Comparison of ENCODE assay signal across 12 cellular contexts in the genomic region with DNA sequence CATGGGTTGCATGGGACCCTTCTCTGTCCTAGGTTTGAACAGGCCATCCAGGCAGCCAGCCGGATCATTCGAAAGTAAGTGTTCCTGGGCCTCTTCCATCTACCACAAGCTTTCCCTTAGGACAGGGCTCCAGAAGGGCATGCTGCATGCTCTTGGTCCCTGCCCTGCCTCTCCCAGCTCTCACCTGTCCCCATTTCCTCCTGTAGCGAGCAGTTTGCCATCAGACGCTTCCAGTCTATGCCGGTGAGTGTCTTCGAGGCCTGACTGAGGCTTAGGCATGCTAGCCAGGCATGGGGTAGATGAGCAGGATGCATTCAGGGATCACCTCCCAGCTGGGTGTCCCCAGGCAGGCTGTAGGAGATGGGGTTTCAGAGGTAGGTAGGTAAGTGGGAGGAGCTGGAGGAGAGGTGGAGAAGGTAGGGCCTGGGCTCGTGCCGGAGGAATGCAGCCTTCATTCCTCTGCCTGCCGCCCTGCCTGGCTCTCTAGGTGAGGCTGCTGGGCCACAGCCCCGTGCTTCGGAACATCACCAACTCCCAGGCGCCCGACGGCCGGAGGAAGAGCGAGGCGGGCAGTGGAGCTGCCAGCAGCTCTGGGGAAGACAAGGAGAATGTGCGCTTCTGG. TPM values are rescaled to one million over a fixed set of nuclear protein-coding genes. Genes with fewer than 3 reads are reported as not detected.
DNase-seq lines count a peak whose midpoint lies in the region; ATAC-seq, FAIRE-seq and TF ChIP-seq lines count a peak whose summit lies in the region.
"Had no signal": no experiment of that assay in that cellular context is flagged by ENCODE, and none has a peak within 500 bp of the region (broad histone marks: within the 10 kb centered on the region; RNA-seq: fewer than 3 reads in every experiment).

No MANE protein-coding gene starts in this region.

- H3K4me2 ChIP-seq in H9 (ENCODE audit: insufficient read depth, insufficient read length, low read length): peak overlapping the region; percentile 7
- H3K4me2 ChIP-seq in GM12878 (ENCODE audit: control insufficient read depth, insufficient read depth): peak overlapping the region; percentile 85
- H3K4me2 ChIP-seq: SK-N-SH had no signal

- DNase-seq in A673 (ENCODE audit: low spot score) (no peak), H9 (peak; percentile 87), GM12878 (ENCODE audit: low read depth, low spot score) (no peak), mesothelial cell of epicardium (ENCODE audit: low spot score in 2 of 2, unreplicated experiment in 2 of 2) (no peak), superior temporal gyrus (ENCODE audit: extremely low spot score) (no peak), NCI-H128 (lab: John Stamatoyannopoulos, UW; ENCODE audit: unreplicated experiment) (no peak)
- no peak for DNase-seq in stimulated activated naive CD4-positive, alpha-beta T cell treated with Interleukin-2 at 50 U/mL for 16 hours (lab: John Stamatoyannopoulos, UW)
- DNase-seq: effector CD8-positive, alpha-beta T cell; SK-N-SH; testis had no signal

- no peak overlapping the region for H4K5ac ChIP-seq in H9 (ENCODE audit: insufficient read length, low read depth, low read length)

- intact Hi-C loops in A673 (cut with micrococcal nuclease; ENCODE audit: unreplicated experiment) (no loop called here), GM12878 (cut with micrococcal nuclease; ENCODE audit: unreplicated experiment) (no loop called here)

- RAD21 ChIA-PET in GM12878 (lab: Charles Lee; ENCODE audit: unreplicated experiment): interaction anchor here (0.8 to 1.5 kb wide), 4 partner anchors 11 to 20 kb away, joined by 3 to 6 read pairs (median 4); a partner anchor contains a TSS

- no peak overlapping the region; the same call in 1 of the 2 replicates for H3K14ac ChIP-seq in H9 (ENCODE audit: insufficient read depth, low read length)

- no peaks in the 10 kb centered on the region for H3K27me3 ChIP-seq in A673 (replicated peaks; ENCODE audit: insufficient read depth, low read depth, low read length, poor library complexity)
- no peaks in the 10 kb centered on the region for H3K27me3 ChIP-seq in H9 (ENCODE audit: insufficient read depth, low read length)
- H3K27me3 ChIP-seq in GM12878 (replicated peaks in 1 of 2; ENCODE audit: control insufficient read depth in 2 of 2, insufficient read depth in 2 of 2, low read length in 1 of 2): no peaks in the 10 kb centered on the region
- H3K27me3 ChIP-seq: testis had no signal

- H3K4me1 ChIP-seq in A673 (ENCODE audit: insufficient read depth, low read length, poor library complexity, severe bottlenecking): peaks cover 25% of the 10 kb centered on the region
- H3K4me1 ChIP-seq in H9 (ENCODE audit: insufficient read depth, low read length): no peaks in the 10 kb centered on the region; the same call in 1 of the 2 replicates
- H3K4me1 ChIP-seq in GM12878 (ENCODE audit: control insufficient read depth, insufficient read depth, low read length): peaks cover 41% of the 10 kb centered on the region

- no peak overlapping the region for H4K91ac ChIP-seq in H9 (ENCODE audit: insufficient read length, low read depth, low read length)

- ATAC-seq in GM12878 (no peak), HG02678 (IDR thresholded peaks at IDR 0.05; ENCODE audit: unreplicated experiment) (no peak)
- ATAC-seq: left lobe of liver had no signal

- H4K20me1 ChIP-seq in H9 (ENCODE audit: control insufficient read depth, insufficient read depth, insufficient read length): no peaks in the 10 kb centered on the region
- H4K20me1 ChIP-seq in GM12878 (ENCODE audit: control insufficient read depth, insufficient read depth): no peaks in the 10 kb centered on the region

- CTCF ChIA-PET in A673 (lab: Charles Lee) (interaction anchor here (0.6 kb wide), 1 partner anchor 28 kb away, joined by 3 read pairs; no protein-coding TSS in a partner anchor), GM12878 (lab: Yijun Ruan, JAX) (interaction anchor here (0.6 to 3.8 kb wide), 4 partner anchors 13 to 53 kb away, joined by 3 to 33 read pairs (median 4); a partner anchor contains a TSS)

- H3K23me2 ChIP-seq in H9 (ENCODE audit: insufficient read length, low read depth, low read length, poor library complexity, severe bottlenecking): peaks cover 17% of the 10 kb centered on the region

- SMC1A ChIA-PET in GM12878 (lab: Charles Lee; ENCODE audit: uncharacterized antibody, unreplicated experiment): interaction anchor here (0.8 to 2.3 kb wide), 6 partner anchors 13 to 43 kb away, joined by 3 to 7 read pairs (median 6); a partner anchor contains a TSS

- H3K27me3 Mint-ChIP-seq in H9 (ENCODE audit: low read depth) (peaks cover 9% of the 10 kb centered on the region), mesothelial cell of epicardium (ENCODE audit: low read depth) (no peaks in the 10 kb centered on the region)

- no peak for TF ChIP-seq EP300 in GM12878 (IDR thresholded peaks at IDR 0.05; ENCODE audit: borderline replicate concordance in 1 of 2, control insufficient read depth in 1 of 2, low read depth in 2 of 2, low read length in 2 of 2)

- peaks cover 30 to 46% (median 41%) of the 10 kb centered on the region in 3 experiments for H3K36me3 Mint-ChIP-seq in H9 (ENCODE audit: insufficient read depth in 1 of 3, low read depth in 3 of 3)
- peaks cover 20% of the 10 kb centered on the region for H3K36me3 Mint-ChIP-seq in mesothelial cell of epicardium

- no peak overlapping the region for H3K4ac ChIP-seq in H9 (ENCODE audit: low read depth, low read length)

- FAIRE-seq in GM12878 (lab: Jason Lieb, UNC): no peak

- H3K9ac ChIP-seq in H9 (ENCODE audit: extremely low read depth, insufficient read length, low read length) (no peak overlapping the region), GM12878 (ENCODE audit: control insufficient read depth, insufficient read depth, low read length) (no peak overlapping the region)
- H3K9ac ChIP-seq: SK-N-SH had no signal

- no peak for TF ChIP-seq RAD21 in GM12878 (IDR thresholded peaks at IDR 0.05; ENCODE audit: insufficient read depth, low read depth, low read length)

- H4K8ac ChIP-seq in H9 (replicated peaks; ENCODE audit: insufficient read length, low read depth, low read length): no peak overlapping the region

- no peaks in the 10 kb centered on the region for H3K79me1 ChIP-seq in H9 (ENCODE audit: insufficient read depth, low read depth, low read length, poor library complexity, severe bottlenecking)

- H3K23ac ChIP-seq in H9 (ENCODE audit: insufficient read length, low read depth, low read length): no peak overlapping the region

- peak overlapping the region; percentile 91 for H3K27ac ChIP-seq in A673 (ENCODE audit: low read depth, low read length, poor library complexity, severe bottlenecking)
- H3K27ac ChIP-seq in H9 (ENCODE audit: insufficient read length, low read depth, low read length): no peak overlapping the region
- H3K27ac ChIP-seq in GM12878 (ENCODE audit: control insufficient read depth, insufficient read depth): no peak overlapping the region
- H3K27ac ChIP-seq: testis had no signal

- WGBS in H9 (ENCODE audit: extremely low coverage, insufficient read length, low lambda C conversion rate): no CpG with 5 or more reads among the region's 18 CpGs
- 92% methylated on average over 18 of the region's 18 CpGs for WGBS in GM12878 (ENCODE audit: insufficient coverage, insufficient replicate concordance, low lambda C conversion rate, missing lambda C conversion rate)

- POLR2A ChIA-PET in A673 (lab: Charles Lee; ENCODE audit: low non-redundant PET): no interaction called here
- POLR2A ChIA-PET in GM12878 (lab: Charles Lee): interaction anchor here (0.5 to 1.5 kb wide), 6 partner anchors 8 to 33 kb away, joined by 3 to 7 read pairs (median 4); a partner anchor contains a TSS

- in situ Hi-C loops in GM12878 (cut with MboI): no loop called here

- no peak for TF ChIP-seq CTCF in A673 (conservative IDR thresholded peaks at IDR 0.05; ENCODE audit: low read depth, low read length)
- TF ChIP-seq CTCF in H9 (conservative IDR thresholded peaks at IDR 0.05): no peak
- TF ChIP-seq CTCF in GM12878 (IDR thresholded peaks at IDR 0.05 in 2 of 3, conservative IDR thresholded peaks at IDR 0.05 in 1 of 3; ENCODE audit: control insufficient read depth in 2 of 3, extremely low read depth in 1 of 3, insufficient read depth in 1 of 3, low read depth in 3 of 3, low read length in 3 of 3): no peak
- TF ChIP-seq CTCF in mesothelial cell of epicardium (IDR thresholded peaks at IDR 0.05; ENCODE audit: unreplicated experiment): no peak

- H3K9me3 Mint-ChIP-seq in H9: no peaks in the 10 kb centered on the region
- no peaks in the 10 kb centered on the region for H3K9me3 Mint-ChIP-seq in mesothelial cell of epicardium

- H2AK5ac ChIP-seq in H9 (ENCODE audit: insufficient read length, low read length): no peak overlapping the region

- no peak overlapping the region for H3T11ph ChIP-seq in H9 (ENCODE audit: low read length)

- H2BK120ac ChIP-seq in H9 (ENCODE audit: low read depth, low read length, poor library complexity, severe bottlenecking): no peak overlapping the region

- H3K27ac Mint-ChIP-seq in H9 (peak overlapping the region; percentile 89 to 98 (median 96)), mesothelial cell of epicardium (peak overlapping the region; percentile 90)

- H3K4me3 ChIP-seq in A673 (ENCODE audit: low read depth, low read length, poor library complexity, severe bottlenecking): no peak overlapping the region
- H3K4me3 ChIP-seq in GM12878: no peak overlapping the region
- H3K4me3 ChIP-seq: testis had no signal

- H2BK20ac ChIP-seq in H9 (ENCODE audit: low read depth, low read length, poor library complexity, severe bottlenecking): no peak overlapping the region

- H3K4me1 Mint-ChIP-seq in H9: peaks cover 40 to 53% of the 10 kb centered on the region in 2 experiments
- H3K4me1 Mint-ChIP-seq in mesothelial cell of epicardium: peaks cover 41% of the 10 kb centered on the region

- H3K4me3 Mint-ChIP-seq in H9 (peak overlapping the region; percentile 15 to 66; a peak in 4 of 5 replicates), mesothelial cell of epicardium (no peak overlapping the region)

- no peak for TF ChIP-seq POLR2A in GM12878 (IDR thresholded peaks at IDR 0.05; ENCODE audit: low read depth, low read length)

- no peak overlapping the region for H3K56ac ChIP-seq in H9 (ENCODE audit: insufficient read length, low read depth, low read length)

- H3K79me2 ChIP-seq in H9 (ENCODE audit: insufficient read depth, low read length) (no peaks in the 10 kb centered on the region), GM12878 (ENCODE audit: control insufficient read depth, insufficient read depth, low read length) (peaks cover 18% of the 10 kb centered on the region)

- H3K36me3 ChIP-seq in A673 (ENCODE audit: insufficient read depth, low read length, poor library complexity, severe bottlenecking) (peaks cover 80% of the 10 kb centered on the region), GM12878 (ENCODE audit: control insufficient read depth in 2 of 2, insufficient read depth in 2 of 2, low read length in 1 of 2) (peaks cover 23 to 28% of the 10 kb centered on the region in 2 experiments)

- H3K9me3 ChIP-seq in A673 (ENCODE audit: low read depth, low read length, poor library complexity, severe bottlenecking) (no peaks in the 10 kb centered on the region), H9 (ENCODE audit: control insufficient read depth, low read depth, low read length) (no peaks in the 10 kb centered on the region), GM12878 (replicated peaks; ENCODE audit: control insufficient read depth, insufficient read depth, low read length) (no peaks in the 10 kb centered on the region)
- H3K9me3 ChIP-seq: SK-N-SH, testis had no signal

- H2AFZ ChIP-seq in H9 (ENCODE audit: low read length) (no peak overlapping the region), GM12878 (ENCODE audit: control insufficient read depth, low read depth, low read length) (no peak overlapping the region)

- peak overlapping the region; percentile 3 for H3K18ac ChIP-seq in H9 (ENCODE audit: insufficient read length, low read depth, low read length)

- no TSS peak for BruUV-seq in A673 (replicated peaks; lab: Mats Ljungman, UMichigan)
- no TSS peak for BruUV-seq in GM12878 (replicated peaks; lab: Mats Ljungman, UMichigan)

- H2BK12ac ChIP-seq in H9 (ENCODE audit: insufficient read length, low read depth, low read length): no peak overlapping the region

- no peak overlapping the region for H2BK5ac ChIP-seq in H9 (ENCODE audit: insufficient read length, low read length)

- no peak overlapping the region for H2BK15ac ChIP-seq in H9 (ENCODE audit: low read depth, low read length)

RNA-seq across cellular contexts. Expression of a gene that starts 4.3 kb away (rescaled TPM):
- total RNA-seq in A673 (2021) (113 and 119 TPM in 2 replicates), H9 (2021) (22.9 and 24.0 TPM in 2 replicates), GM12878 (2014; rRNA removed) (18.5 and 20.7 TPM in 2 replicates), GM12878 (2014; rRNA removed; fragmentation: Illumina TruSeq; extraction: Trizol) (11.2 and 13.0 TPM in 2 replicates), GM12878 (2021) (58.8 and 58.9 TPM in 2 replicates), mesothelial cell of epicardium (29.4 to 33.9 TPM (median 29.6 TPM) in 3 replicates)
- 19.8 and 20.9 TPM in 2 replicates for total RNA-seq in GM12878 (2013; cell fraction: nucleolus; rRNA removed)
- polyA plus RNA-seq in GM12878 (2011; ENCODE audit: low read depth): 13.9 TPM
- polyA plus RNA-seq in GM12878 (2011; rRNA removed) (11.2 and 20.2 TPM in 2 replicates), GM12878 (2014; fragmentation: Illumina TruSeq; extraction: Trizol) (25.1 and 36.9 TPM in 2 replicates), GM12878 (2014; fragmentation: Nextera tagmentation; extraction: Ambion mirVana) (1 to 10 TPM; 4.6 to 8.6 TPM), GM12878 (2014; rRNA removed) (37.0 and 44.2 TPM in 2 replicates), GM12878 (2016; fragmentation: Nextera tagmentation; extraction: Ambion mirVana) (10 to 100 TPM; 28.4 to 28.7 TPM)
- 33.1 and 37.6 TPM in 2 replicates for polyA plus RNA-seq in GM12878 (2011; cell fraction: cytosol; rRNA removed)
- 145 and 172 TPM in 2 replicates for polyA plus RNA-seq in GM12878 (2011; cell fraction: nucleus; rRNA removed)
- polyA plus RNA-seq in GM12878 (2012): 27.8 and 28.4 TPM in 2 replicates
- polyA minus RNA-seq in GM12878 (2011; rRNA and poly(A)+ RNA removed): 11.0 and 22.2 TPM in 2 replicates
- polyA minus RNA-seq in GM12878 (2011; cell fraction: cytosol; rRNA and poly(A)+ RNA removed): 12.4 and 15.6 TPM in 2 replicates
- polyA minus RNA-seq in GM12878 (2011; cell fraction: nucleus; rRNA and poly(A)+ RNA removed): 13.5 and 22.2 TPM in 2 replicates

RNA-seq across cellular contexts. Expression of a gene that starts 13.8 kb away (rescaled TPM):
- 101 and 108 TPM in 2 replicates for total RNA-seq in A673 (2021)
- total RNA-seq in H9 (2021): 63.1 and 64.0 TPM in 2 replicates
- total RNA-seq in GM12878 (2013; cell fraction: nucleolus; rRNA removed): 8.8 and 11.3 TPM in 2 replicates
- total RNA-seq in GM12878 (2014; rRNA removed): 56.6 and 68.6 TPM in 2 replicates
- total RNA-seq in GM12878 (2014; rRNA removed; fragmentation: Illumina TruSeq; extraction: Trizol): 24.4 and 27.6 TPM in 2 replicates
- 68.3 and 71.2 TPM in 2 replicates for total RNA-seq in GM12878 (2021)
- polyA plus RNA-seq in GM12878 (2011; ENCODE audit: low read depth): 12.5 TPM
- polyA plus RNA-seq in GM12878 (2011; rRNA removed): 4.3 and 7.1 TPM in 2 replicates
- 8.8 and 12.2 TPM in 2 replicates for polyA plus RNA-seq in GM12878 (2011; cell fraction: cytosol; rRNA removed)
- 9.5 and 12.9 TPM in 2 replicates for polyA plus RNA-seq in GM12878 (2011; cell fraction: nucleus; rRNA removed)
- 24.5 and 35.6 TPM in 2 replicates for polyA plus RNA-seq in GM12878 (2012)
- 10.9 and 20.9 TPM in 2 replicates for polyA plus RNA-seq in GM12878 (2014; fragmentation: Illumina TruSeq; extraction: Trizol)
- polyA plus RNA-seq in GM12878 (2014; fragmentation: Nextera tagmentation; extraction: Ambion mirVana): under 1 TPM; 0.16 to 0.29 TPM
- polyA plus RNA-seq in GM12878 (2014; rRNA removed): 35.5 and 44.8 TPM in 2 replicates
- 1 to 10 TPM; 1.6 to 2.4 TPM for polyA plus RNA-seq in GM12878 (2016; fragmentation: Nextera tagmentation; extraction: Ambion mirVana)
- polyA minus RNA-seq in GM12878 (2011; rRNA and poly(A)+ RNA removed): 8.2 and 15.1 TPM in 2 replicates
- polyA minus RNA-seq in GM12878 (2011; cell fraction: cytosol; rRNA and poly(A)+ RNA removed): 8.4 and 9.0 TPM in 2 replicates
- 7.0 and 12.8 TPM in 2 replicates for polyA minus RNA-seq in GM12878 (2011; cell fraction: nucleus; rRNA and poly(A)+ RNA removed)
- 63.0 to 64.2 TPM (median 63.0 TPM) in 3 replicates for total RNA-seq in mesothelial cell of epicardium

RNA-seq across cellular contexts. Expression of a gene that starts 19.1 kb away (rescaled TPM):
- total RNA-seq in A673 (2021) (0.26 and 0.49 TPM in 2 replicates), H9 (2021) (0.22 and 0.24 TPM in 2 replicates), GM12878 (2014; rRNA removed) (not detected in 2 replicates), GM12878 (2014; rRNA removed; fragmentation: Illumina TruSeq; extraction: Trizol) (not detected in 2 replicates), GM12878 (2021) (not detected in 2 replicates), mesothelial cell of epicardium (0.27 to 0.40 TPM (median 0.34 TPM) in 3 replicates)
- not detected in 2 replicates for total RNA-seq in GM12878 (2013; cell fraction: nucleolus; rRNA removed)
- not detected for polyA plus RNA-seq in GM12878 (2011; ENCODE audit: low read depth)
- polyA plus RNA-seq in GM12878 (2011; rRNA removed) (not detected in 2 replicates), GM12878 (2014; fragmentation: Illumina TruSeq; extraction: Trizol) (not detected in 2 replicates), GM12878 (2014; fragmentation: Nextera tagmentation; extraction: Ambion mirVana) (not detected), GM12878 (2014; rRNA removed) (0.06 and 0.12 TPM in 2 replicates), GM12878 (2016; fragmentation: Nextera tagmentation; extraction: Ambion mirVana) (not detected)
- not detected in 2 replicates for polyA plus RNA-seq in GM12878 (2011; cell fraction: cytosol; rRNA removed)
- 0.18 and 0.29 TPM in 2 replicates for polyA plus RNA-seq in GM12878 (2011; cell fraction: nucleus; rRNA removed)
- 0.09 TPM in 1 of 2 replicates, not detected in the other for polyA plus RNA-seq in GM12878 (2012)
- not detected in 2 replicates for polyA minus RNA-seq in GM12878 (2011; rRNA and poly(A)+ RNA removed)
- polyA minus RNA-seq in GM12878 (2011; cell fraction: cytosol; rRNA and poly(A)+ RNA removed): not detected in 2 replicates
- polyA minus RNA-seq in GM12878 (2011; cell fraction: nucleus; rRNA and poly(A)+ RNA removed): 0.12 TPM in 1 of 2 replicates, not detected in the other

RNA-seq across cellular contexts. Expression of a gene that starts 20.0 kb away (rescaled TPM):
- total RNA-seq in A673 (2021) (15.0 and 17.5 TPM in 2 replicates), H9 (2021) (3.9 and 4.1 TPM in 2 replicates), GM12878 (2014; rRNA removed) (11.6 and 13.2 TPM in 2 replicates), GM12878 (2014; rRNA removed; fragmentation: Illumina TruSeq; extraction: Trizol) (3.8 and 4.7 TPM in 2 replicates), GM12878 (2021) (12.3 and 12.4 TPM in 2 replicates), mesothelial cell of epicardium (13.8 to 14.5 TPM (median 14.0 TPM) in 3 replicates)
- total RNA-seq in GM12878 (2013; cell fraction: nucleolus; rRNA removed): 7.0 and 7.1 TPM in 2 replicates
- 3.5 TPM for polyA plus RNA-seq in GM12878 (2011; ENCODE audit: low read depth)
- polyA plus RNA-seq in GM12878 (2011; rRNA removed) (1.7 and 3.8 TPM in 2 replicates), GM12878 (2014; fragmentation: Illumina TruSeq; extraction: Trizol) (1.8 and 3.8 TPM in 2 replicates), GM12878 (2014; fragmentation: Nextera tagmentation; extraction: Ambion mirVana) (1 to 10 TPM; 4.4 to 5.8 TPM), GM12878 (2014; rRNA removed) (9.7 and 11.1 TPM in 2 replicates), GM12878 (2016; fragmentation: Nextera tagmentation; extraction: Ambion mirVana) (10 to 100 TPM; 10.5 to 13.1 TPM)
- 6.4 and 8.4 TPM in 2 replicates for polyA plus RNA-seq in GM12878 (2011; cell fraction: cytosol; rRNA removed)
- polyA plus RNA-seq in GM12878 (2011; cell fraction: nucleus; rRNA removed): 3.8 and 5.3 TPM in 2 replicates
- 7.3 and 11.5 TPM in 2 replicates for polyA plus RNA-seq in GM12878 (2012)
- polyA minus RNA-seq in GM12878 (2011; rRNA and poly(A)+ RNA removed): 3.9 and 8.0 TPM in 2 replicates
- polyA minus RNA-seq in GM12878 (2011; cell fraction: cytosol; rRNA and poly(A)+ RNA removed): 1.8 and 3.9 TPM in 2 replicates
- polyA minus RNA-seq in GM12878 (2011; cell fraction: nucleus; rRNA and poly(A)+ RNA removed): 4.0 and 7.7 TPM in 2 replicates

RNA-seq across cellular contexts. Expression of a gene that starts 32.8 kb away (rescaled TPM):
- total RNA-seq in A673 (2021) (75.7 and 80.3 TPM in 2 replicates), H9 (2021) (79.2 and 80.9 TPM in 2 replicates), GM12878 (2014; rRNA removed) (59.2 and 64.5 TPM in 2 replicates), GM12878 (2014; rRNA removed; fragmentation: Illumina TruSeq; extraction: Trizol) (25.2 and 27.1 TPM in 2 replicates), GM12878 (2021) (65.9 and 67.5 TPM in 2 replicates), mesothelial cell of epicardium (24.3 to 26.5 TPM (median 24.9 TPM) in 3 replicates)
- 2.7 and 3.8 TPM in 2 replicates for total RNA-seq in GM12878 (2013; cell fraction: nucleolus; rRNA removed)
- 5.7 TPM for polyA plus RNA-seq in GM12878 (2011; ENCODE audit: low read depth)
- polyA plus RNA-seq in GM12878 (2011; rRNA removed) (6.9 and 22.6 TPM in 2 replicates), GM12878 (2014; fragmentation: Illumina TruSeq; extraction: Trizol) (2.3 and 17.5 TPM in 2 replicates), GM12878 (2014; fragmentation: Nextera tagmentation; extraction: Ambion mirVana) (1 to 10 TPM in 1 of 2 experiments, under 1 TPM in 1; 0.80 to 7.6 TPM), GM12878 (2014; rRNA removed) (50.2 and 62.0 TPM in 2 replicates), GM12878 (2016; fragmentation: Nextera tagmentation; extraction: Ambion mirVana) (10 to 100 TPM; 90.8 to 96.3 TPM)
- 42.5 and 66.1 TPM in 2 replicates for polyA plus RNA-seq in GM12878 (2011; cell fraction: cytosol; rRNA removed)
- polyA plus RNA-seq in GM12878 (2011; cell fraction: nucleus; rRNA removed): 25.9 and 34.8 TPM in 2 replicates
- 22.4 and 26.6 TPM in 2 replicates for polyA plus RNA-seq in GM12878 (2012)
- 16.0 and 29.6 TPM in 2 replicates for polyA minus RNA-seq in GM12878 (2011; rRNA and poly(A)+ RNA removed)
- polyA minus RNA-seq in GM12878 (2011; cell fraction: cytosol; rRNA and poly(A)+ RNA removed): 16.8 and 25.3 TPM in 2 replicates
- polyA minus RNA-seq in GM12878 (2011; cell fraction: nucleus; rRNA and poly(A)+ RNA removed): 6.3 and 9.6 TPM in 2 replicates
